23 cellular contexts compared by ENCODE assay signal in genomic region chr7:84317536-84317935, GRCh38.
A peak's percentile ranks its signal among the peaks of the same experiment; 100 is the strongest.
DNase-seq lines count a peak whose midpoint lies in the region; ATAC-seq, FAIRE-seq and TF ChIP-seq lines count a peak whose summit lies in the region.
"Had no signal": no experiment of that assay in that cellular context is flagged by ENCODE, and none has a peak within 500 bp of the region (broad histone marks: within the 10 kb centered on the region; RNA-seq: fewer than 3 reads in every experiment).

No MANE protein-coding gene starts in this region.

- H3K79me2 ChIP-seq in SK-N-SH (ENCODE audit: insufficient read depth), result no peaks in the 10 kb centered on the region

- no peak for TF ChIP-seq RAD21 in SK-N-SH (IDR thresholded peaks at IDR 0.05; ENCODE audit: low read length)

- FAIRE-seq in frontal cortex (lab: Jason Lieb, UNC), result peak; percentile 10
- FAIRE-seq: GM12878, GM19239 had no signal

- H3K9ac ChIP-seq in SK-N-SH, result no peak overlapping the region

- no peak for TF ChIP-seq EP300 in SK-N-SH (IDR thresholded peaks at IDR 0.05; ENCODE audit: borderline replicate concordance in 1 of 2, low read depth in 1 of 2, low read length in 1 of 2)

- H3K27me3 Mint-ChIP-seq in T-helper 17 cell, result no peaks in the 10 kb centered on the region
- H3K27me3 Mint-ChIP-seq: B cell; CD4-positive, CD25-positive, alpha-beta regulatory T cell; IgD-negative memory B cell had no signal

- H4K20me1 ChIP-seq in SK-N-SH (ENCODE audit: insufficient read depth), result no peaks in the 10 kb centered on the region

- H3F3A ChIP-seq in SK-N-SH (replicated peaks; ENCODE audit: insufficient read depth), result no peaks in the 10 kb centered on the region

- peak overlapping the region; percentile 57 for H2AFZ ChIP-seq in SK-N-SH (ENCODE audit: low read depth)

- POLR2A ChIA-PET in SK-N-SH (lab: Yijun Ruan, JAX), result no interaction called here

- no peak overlapping the region for H3K4me3 Mint-ChIP-seq in T-helper 17 cell
- H3K4me3 Mint-ChIP-seq: B cell; CD4-positive, CD25-positive, alpha-beta regulatory T cell; GM23338; IgD-negative memory B cell had no signal

- H3K36me3 Mint-ChIP-seq in T-helper 17 cell (ENCODE audit: low read depth), result no peaks in the 10 kb centered on the region
- H3K36me3 Mint-ChIP-seq: CD4-positive, CD25-positive, alpha-beta regulatory T cell; IgD-negative memory B cell had no signal

- no peak overlapping the region for H3K27ac Mint-ChIP-seq in T-helper 17 cell
- H3K27ac Mint-ChIP-seq: B cell; CD4-positive, CD25-positive, alpha-beta regulatory T cell; GM23338; IgD-negative memory B cell had no signal

- no peak overlapping the region for H3K27ac ChIP-seq in SK-N-SH (ENCODE audit: low read depth in 2 of 2, low read length in 1 of 2)

- no peak for DNase-seq in SK-N-SH
- DNase-seq in dedifferentiated amniotic fluid mesenchymal stem cell (ENCODE audit: extremely low spot score), result peak; percentile 51
- DNase-seq in frontal cortex (ENCODE audit: low spot score in 2 of 2), result no peak
- DNase-seq in GM19240 (ENCODE audit: insufficient read length, low spot score), result no peak
- DNase-seq in COLO668 (lab: John Stamatoyannopoulos, UW; ENCODE audit: unreplicated experiment), result no peak
- DNase-seq in T-helper 17 cell, result no peak
- DNase-seq in activated T-cell treated with anti-CD3 and anti-CD28 coated beads, Interleukin-2, amount 50 U/mL, for 1 hour, result no peak
- DNase-seq: 8988T; Caco-2; CD4-positive, CD25-positive, alpha-beta regulatory T cell; GF-D8; HCEC 1CT; Kasumi-1; NCI-H1694 treated with DMSO at 0.1 percent for 48 hours; NCI-H226; NCI-H524; NCI-H82 had no signal

- no peaks in the 10 kb centered on the region for H3K9me2 ChIP-seq in SK-N-SH

- CTCF ChIA-PET in SK-N-SH (lab: Yijun Ruan, JAX), result interaction anchor here (1.0 kb wide), 1 partner anchor 22 kb away, joined by 4 read pairs; no protein-coding TSS in a partner anchor

- no peaks in the 10 kb centered on the region; a peak in 1 of 4 replicates for H3K4me1 ChIP-seq in SK-N-SH (ENCODE audit: control insufficient read depth in 1 of 2, insufficient read depth in 2 of 2, low read depth in 1 of 2, low read length in 1 of 2)
- H3K4me1 ChIP-seq: Caco-2 had no signal

- no peaks in the 10 kb centered on the region for H3K27me3 ChIP-seq in SK-N-SH (ENCODE audit: insufficient read depth)

- H3K36me3 ChIP-seq in SK-N-SH (replicated peaks in 1 of 2; ENCODE audit: control insufficient read depth in 1 of 2, insufficient read depth in 2 of 2, low read length in 1 of 2), result no peaks in the 10 kb centered on the region

- no peak overlapping the region for H3K4me3 ChIP-seq in SK-N-SH (ENCODE audit: low read depth in 2 of 2, low read length in 1 of 2)
- H3K4me3 ChIP-seq: GM12878, GM23338 had no signal

- no peak overlapping the region for H3K4me2 ChIP-seq in SK-N-SH
- H3K4me2 ChIP-seq: GM23338 had no signal

- TF ChIP-seq CTCF in SK-N-SH (IDR thresholded peaks at IDR 0.05), result no peak

- no peaks in the 10 kb centered on the region for H3K9me3 ChIP-seq in SK-N-SH
- H3K9me3 ChIP-seq in T-helper 17 cell (ENCODE audit: control insufficient read depth, low read length, poor library complexity, severe bottlenecking), result no peaks in the 10 kb centered on the region
- H3K9me3 ChIP-seq: Caco-2 had no signal

- H3K4me1 Mint-ChIP-seq in T-helper 17 cell, result no peaks in the 10 kb centered on the region
- H3K4me1 Mint-ChIP-seq: B cell; CD4-positive, CD25-positive, alpha-beta regulatory T cell; GM23338; IgD-negative memory B cell had no signal

- ATAC-seq in SK-N-SH treated with all-trans-retinoic acid at 6 μM for 48 hours (no peak), T-helper 17 cell (no peak)
- ATAC-seq: GM12878, GM23338 had no signal

TF ChIP-seq in SK-N-SH, 30 proteins besides CTCF, POLR2A, EP300 and RAD21 (continues in another document):
- TF ChIP-seq FOXJ3 (CRISPR knock-in tag; IDR thresholded peaks at IDR 0.05), result no peak
- TF ChIP-seq GATA2 (CRISPR knock-in tag; IDR thresholded peaks at IDR 0.05), result no peak
- no peak for TF ChIP-seq RXRA (IDR thresholded peaks at IDR 0.05; ENCODE audit: borderline replicate concordance, low read depth)
- no peak for TF ChIP-seq TEAD4 (IDR thresholded peaks at IDR 0.05; ENCODE audit: borderline replicate concordance, insufficient read depth)
- no peak for TF ChIP-seq POLR2AphosphoS5 (IDR thresholded peaks at IDR 0.05; ENCODE audit: low read depth, low read length)
- no peak for TF ChIP-seq TAF1 (IDR thresholded peaks at IDR 0.05; ENCODE audit: borderline replicate concordance, low read depth, low read length)
- no peak for TF ChIP-seq USF2 (IDR thresholded peaks at IDR 0.05; ENCODE audit: borderline replicate concordance, low read depth, low read length)
- TF ChIP-seq NRF1 (IDR thresholded peaks at IDR 0.05; ENCODE audit: low read depth, low read length), result no peak
- TF ChIP-seq NFIC (IDR thresholded peaks at IDR 0.05; ENCODE audit: borderline replicate concordance), result no peak
- TF ChIP-seq, protein P1, sequence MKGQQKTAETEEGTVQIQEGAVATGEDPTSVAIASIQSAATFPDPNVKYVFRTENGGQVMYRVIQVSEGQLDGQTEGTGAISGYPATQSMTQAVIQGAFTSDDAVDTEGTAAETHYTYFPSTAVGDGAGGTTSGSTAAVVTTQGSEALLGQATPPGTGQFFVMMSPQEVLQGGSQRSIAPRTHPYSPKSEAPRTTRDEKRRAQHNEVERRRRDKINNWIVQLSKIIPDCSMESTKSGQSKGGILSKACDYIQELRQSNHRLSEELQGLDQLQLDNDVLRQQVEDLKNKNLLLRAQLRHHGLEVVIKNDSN (IDR thresholded peaks at IDR 0.05; ENCODE audit: borderline replicate concordance, low read depth), result no peak
- no peak for TF ChIP-seq YY1 (IDR thresholded peaks at IDR 0.05; ENCODE audit: low read depth)
- no peak for TF ChIP-seq FOXM1 (IDR thresholded peaks at IDR 0.05; ENCODE audit: low read depth)

TF ChIP-seq in SK-N-SH treated with all-trans-retinoic acid at 6 μM for 48 hours, 23 proteins besides CTCF, POLR2A, EP300 and RAD21 (continues in another document):
- no peak for TF ChIP-seq OSR1 (CRISPR knock-in tag; IDR thresholded peaks at IDR 0.05)
- TF ChIP-seq TOX (CRISPR knock-in tag; IDR thresholded peaks at IDR 0.05; ENCODE audit: borderline replicate concordance), result no peak
- no peak for TF ChIP-seq ISL1 (CRISPR knock-in tag; IDR thresholded peaks at IDR 0.05)
- no peak for TF ChIP-seq ARNTL (CRISPR knock-in tag; IDR thresholded peaks at IDR 0.05; ENCODE audit: borderline replicate concordance, low read depth)
- TF ChIP-seq ZC3H10 (CRISPR knock-in tag; IDR thresholded peaks at IDR 0.05), result no peak
- no peak for TF ChIP-seq CSDC2 (CRISPR knock-in tag; IDR thresholded peaks at IDR 0.05)
- TF ChIP-seq RARB (CRISPR knock-in tag; IDR thresholded peaks at IDR 0.05), result no peak
- no peak for TF ChIP-seq TSHZ2 (CRISPR knock-in tag; IDR thresholded peaks at IDR 0.05)
- TF ChIP-seq ZNF8 (CRISPR knock-in tag; IDR thresholded peaks at IDR 0.05), result no peak
- TF ChIP-seq CSRNP3 (CRISPR knock-in tag; IDR thresholded peaks at IDR 0.05), result no peak
- TF ChIP-seq SNAI2 (CRISPR knock-in tag; IDR thresholded peaks at IDR 0.05), result no peak
- no peak for TF ChIP-seq BACH2 (CRISPR knock-in tag; IDR thresholded peaks at IDR 0.05; ENCODE audit: borderline replicate concordance)
- TF ChIP-seq ZFP30 (CRISPR knock-in tag; IDR thresholded peaks at IDR 0.05), result no peak
- TF ChIP-seq TCF4 (CRISPR knock-in tag; IDR thresholded peaks at IDR 0.05; ENCODE audit: borderline replicate concordance), result no peak
- TF ChIP-seq ZNF70 (CRISPR knock-in tag; IDR thresholded peaks at IDR 0.05), result no peak
